1 cellular context compared by ENCODE assay signal in genomic region chr12:56297400-56297799, GRCh38.
TF ChIP-seq lines count a peak whose summit lies in the region.

No MANE protein-coding gene starts in this region.

TF ChIP-seq in K562, 482 proteins besides CTCF, POLR2A, EP300 and RAD21:
- no peak for TF ChIP-seq ASH1L (IDR thresholded peaks at IDR 0.05; ENCODE audit: borderline replicate concordance, low read depth, partially characterized antibody)
- TF ChIP-seq OTX1 (CRISPR knock-in tag; IDR thresholded peaks at IDR 0.05): no peak
- 0 out of 2 replicates have a peak, but pooled peaks have one; percentile 40 for TF ChIP-seq BCOR (IDR thresholded peaks at IDR 0.05)
- TF ChIP-seq ZBTB33 (CRISPR knock-in tag; IDR thresholded peaks at IDR 0.05): peak; percentile 70; the same call in 1 of the 2 replicates
- TF ChIP-seq E2F6 (IDR thresholded peaks at IDR 0.05; ENCODE audit: borderline replicate concordance in 1 of 2, extremely low read depth in 1 of 2, insufficient read depth in 1 of 2, insufficient read length in 1 of 2, low read depth in 1 of 2, low read length in 1 of 2, poor library complexity in 1 of 2, severe bottlenecking in 1 of 2): no peak
- no peak for TF ChIP-seq ZBTB26 (CRISPR knock-in tag; IDR thresholded peaks at IDR 0.05)
- TF ChIP-seq GMEB1 (CRISPR knock-in tag; IDR thresholded peaks at IDR 0.05): no peak
- no peak for TF ChIP-seq THAP7 (CRISPR knock-in tag; IDR thresholded peaks at IDR 0.05)
